In the genomic region with DNA sequence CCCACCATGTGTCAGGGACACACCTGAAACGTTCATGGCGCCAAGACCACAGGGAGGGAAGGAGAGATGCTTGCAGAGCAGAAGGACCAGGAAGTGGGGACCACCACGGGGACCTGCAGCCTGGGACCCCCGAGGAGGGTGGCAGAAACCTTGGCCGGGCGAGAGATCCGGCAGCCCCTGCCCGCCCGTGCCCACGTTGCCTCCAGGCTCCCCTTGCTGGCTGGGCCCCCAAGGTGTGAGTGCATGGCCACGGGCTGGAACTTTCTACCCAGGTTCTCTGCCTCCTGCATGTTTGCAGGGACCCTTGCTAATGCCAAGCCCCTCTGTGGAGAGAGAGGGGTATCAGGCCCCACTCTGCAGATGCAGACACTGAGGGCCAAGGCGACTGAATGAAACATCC, we compare ENCODE assay signal across 11 cellular contexts. TPM values are rescaled to one million over a fixed set of nuclear protein-coding genes. Genes with fewer than 3 reads are reported as not detected.
A peak's percentile ranks its signal among the peaks of the same experiment; 100 is the strongest.
DNase-seq lines count a peak whose midpoint lies in the region; ATAC-seq, FAIRE-seq and TF ChIP-seq lines count a peak whose summit lies in the region.
"Had no signal": no experiment of that assay in that cellular context is flagged by ENCODE, and none has a peak within 500 bp of the region (broad histone marks: within the 10 kb centered on the region; RNA-seq: fewer than 3 reads in every experiment).

No MANE protein-coding gene starts in this region.

- H3K36me3 ChIP-seq in HepG2 (replicated peaks in 1 of 2; ENCODE audit: control insufficient read depth in 1 of 2, insufficient read depth in 2 of 2, low read length in 2 of 2) (no peaks in the 10 kb centered on the region), right lobe of liver (no peaks in the 10 kb centered on the region), colonic mucosa (no peaks in the 10 kb centered on the region), neuronal stem cell (replicated peaks in 1 of 2; ENCODE audit: control insufficient read depth in 2 of 2, insufficient read depth in 2 of 2, low read length in 2 of 2) (peaks cover 0 to 27% of the 10 kb centered on the region in 2 donors)
- H3K36me3 ChIP-seq: pancreas had no signal

- no peak for FAIRE-seq in HepG2 (lab: Jason Lieb, UNC)
- FAIRE-seq: pancreas had no signal

- peak overlapping the region; percentile 22 for H2BK120ac ChIP-seq in neuronal stem cell (ENCODE audit: low read depth, low read length)

- no peak overlapping the region for H4K8ac ChIP-seq in neuronal stem cell (ENCODE audit: low read depth, low read length)

- H3K79me1 ChIP-seq in neuronal stem cell (ENCODE audit: low read depth, low read length) = no peaks in the 10 kb centered on the region

- peaks cover 4% of the 10 kb centered on the region; the same call in 1 of the 2 replicates for H4K20me1 ChIP-seq in HepG2 (ENCODE audit: insufficient read depth, low read length)

- in situ Hi-C loops in HepG2 (cut with HindIII; ENCODE audit: extremely low pct_ligation_motif_present, low pct_unique_long_range_greater_than_20kb) = no loop called here

- no peak overlapping the region for H3K9ac ChIP-seq in HepG2 (ENCODE audit: insufficient read depth, low read depth, low read length)
- H3K9ac ChIP-seq in colonic mucosa (ENCODE audit: low read depth in 2 of 2, low read length in 2 of 2) = no peak overlapping the region
- peak overlapping the region; percentile 18 for H3K9ac ChIP-seq in neuronal stem cell (ENCODE audit: low read depth, low read length, poor library complexity)

- no peak overlapping the region for H3K23ac ChIP-seq in neuronal stem cell (ENCODE audit: low read depth, low read length, poor library complexity)

- H2BK12ac ChIP-seq in neuronal stem cell (ENCODE audit: low read length) = peak overlapping the region; percentile 34

- H3K4me2 ChIP-seq in HepG2 (ENCODE audit: low read depth, low read length) = no peak overlapping the region; the same call in 1 of the 2 replicates
- H3K4me2 ChIP-seq in neuronal stem cell (ENCODE audit: insufficient read depth, low read length, poor library complexity, severe bottlenecking) = no peak overlapping the region

- no peaks in the 10 kb centered on the region for H3K9me3 ChIP-seq in HepG2 (ENCODE audit: low read length)
- no peaks in the 10 kb centered on the region for H3K9me3 ChIP-seq in right lobe of liver
- H3K9me3 ChIP-seq in colonic mucosa = no peaks in the 10 kb centered on the region
- no peaks in the 10 kb centered on the region for H3K9me3 ChIP-seq in neuronal stem cell (replicated peaks in 1 of 2; ENCODE audit: control insufficient read depth in 2 of 2, insufficient read depth in 1 of 2, low read depth in 1 of 2, low read length in 2 of 2)
- H3K9me3 ChIP-seq: pancreas had no signal

- H2AFZ ChIP-seq in HepG2 (ENCODE audit: low read length) (no peak overlapping the region), neuronal stem cell (ENCODE audit: low read length) (no peak overlapping the region)

- POLR2A ChIA-PET in HepG2 (lab: Yijun Ruan, JAX) = interaction anchor here (1.0 kb wide), 1 partner anchor 51 kb away, joined by 3 read pairs; a partner anchor contains a TSS

- TF ChIP-seq POLR2A in HepG2 (IDR thresholded peaks at IDR 0.05; ENCODE audit: insufficient read depth in 1 of 2, low read depth in 2 of 2, low read length in 2 of 2) (no peak), right lobe of liver (IDR thresholded peaks at IDR 0.05) (no peak)

- H3K4me3 ChIP-seq in HepG2 (replicated peaks in 1 of 3; ENCODE audit: insufficient read depth in 1 of 3, low read depth in 2 of 3, low read length in 3 of 3) = no peak overlapping the region
- H3K4me3 ChIP-seq in right lobe of liver = no peak overlapping the region
- peak overlapping the region; percentile 2 for H3K4me3 ChIP-seq in colonic mucosa
- no peak overlapping the region for H3K4me3 ChIP-seq in neuronal stem cell (ENCODE audit: low read length in 2 of 2)
- H3K4me3 ChIP-seq: GM12878, pancreas had no signal

- intact Hi-C loops in HepG2 (cut with micrococcal nuclease; ENCODE audit: unreplicated experiment) (loop anchor here (5.0 kb wide), 1 partner anchor 125 kb away; no protein-coding TSS in a partner anchor), right lobe of liver (cut with DNase I) (loop anchor here (5.0 to 10.0 kb wide), 3 partner anchors 45 to 768 kb away; no protein-coding TSS in a partner anchor), colonic mucosa (cut with DNase I) (loop anchor here (5.0 to 10.0 kb wide), 2 partner anchors 50 to 188 kb away; no protein-coding TSS in a partner anchor)

- CTCF ChIA-PET in HepG2 (lab: Yijun Ruan, JAX; ENCODE audit: low intra/inter-chr PET ratio, low total read pairs) = interaction anchor here (1.2 kb wide), 1 partner anchor 48 kb away, joined by 11 read pairs; no protein-coding TSS in a partner anchor

- H3K14ac ChIP-seq in neuronal stem cell (ENCODE audit: low read length) = no peak overlapping the region

- H2BK5ac ChIP-seq in neuronal stem cell (ENCODE audit: low read length) = no peak overlapping the region

- TF ChIP-seq EP300 in HepG2 (IDR thresholded peaks at IDR 0.05; ENCODE audit: low read depth in 2 of 2, low read length in 2 of 2) (no peak), HepG2 (CRISPR knock-in tag; IDR thresholded peaks at IDR 0.05; ENCODE audit: borderline replicate concordance) (no peak)

- H2AK5ac ChIP-seq in neuronal stem cell (ENCODE audit: low read depth, low read length) = peak overlapping the region; percentile 67

- BruUV-seq in HepG2 (replicated peaks; lab: Mats Ljungman, UMichigan) = no TSS peak

- H3K27me3 ChIP-seq in HepG2 (ENCODE audit: control insufficient read depth in 1 of 2, insufficient read depth in 2 of 2, low read length in 2 of 2) (no peaks in the 10 kb centered on the region), right lobe of liver (no peaks in the 10 kb centered on the region), colonic mucosa (no peaks in the 10 kb centered on the region), neuronal stem cell (ENCODE audit: control insufficient read depth in 3 of 3, insufficient read depth in 3 of 3, low read depth in 1 of 3, low read length in 3 of 3) (no peaks in the 10 kb centered on the region)
- H3K27me3 ChIP-seq: pancreas had no signal

- DNase-seq in HepG2 (ENCODE audit: low spot score) (no peak), right lobe of liver (no peak), colonic mucosa (no peak), neuronal stem cell (ENCODE audit: low spot score) (no peak), DMS 273 treated with DMSO at 0.1 percent for 48 hours (lab: John Stamatoyannopoulos, UW) (no peak), ureter (ENCODE audit: low spot score) (no peak), NCI-H2081 (lab: John Stamatoyannopoulos, UW) (no peak)
- DNase-seq in activated CD8-positive, alpha-beta memory T cell treated with anti-CD3 and anti-CD28 coated beads, Interleukin-2, amount 50 U/mL, for 4 hours = no peak

- no peak overlapping the region for H3K27ac ChIP-seq in HepG2 (ENCODE audit: extremely low read length, insufficient read depth, low read length)
- no peak overlapping the region for H3K27ac ChIP-seq in right lobe of liver
- no peak overlapping the region for H3K27ac ChIP-seq in colonic mucosa
- H3K27ac ChIP-seq in neuronal stem cell (replicated peaks; ENCODE audit: low read length) = no peak overlapping the region
- H3K27ac ChIP-seq: pancreas had no signal

- H3K4ac ChIP-seq in neuronal stem cell (ENCODE audit: low read length) = peak overlapping the region; percentile 55

- TF ChIP-seq CTCF in HepG2 (CRISPR knock-in tag; IDR thresholded peaks at IDR 0.05) (no peak), right lobe of liver (IDR thresholded peaks at IDR 0.05) (no peak), colonic mucosa (IDR thresholded peaks at IDR 0.05) (no peak)

- WGBS in HepG2 (ENCODE audit: low lambda C conversion rate) = 46% methylated on average over 5 of the region's 12 CpGs
- WGBS in right lobe of liver (ENCODE audit: insufficient coverage, low coverage, low lambda C conversion rate, missing lambda C conversion rate) = 47% methylated on average over 2 of the region's 12 CpGs
- WGBS in neuronal stem cell (ENCODE audit: extremely low coverage in 2 of 2, insufficient read length in 2 of 2, insufficient replicate concordance in 1 of 2), 2 donors = no CpG with 5 or more reads among the region's 12 CpGs

- H3K79me2 ChIP-seq in HepG2 (ENCODE audit: insufficient read depth, low read length) = no peaks in the 10 kb centered on the region

- TF ChIP-seq RAD21 in HepG2 (CRISPR knock-in tag; IDR thresholded peaks at IDR 0.05) = no peak

- no peak overlapping the region for H4K91ac ChIP-seq in neuronal stem cell (ENCODE audit: low read depth, low read length, poor library complexity)

- peak overlapping the region; percentile 68 for H3K18ac ChIP-seq in neuronal stem cell (ENCODE audit: low read length)

- peak overlapping the region; percentile 51 for H2BK15ac ChIP-seq in neuronal stem cell (ENCODE audit: low read length)

- ATAC-seq in HepG2 (no peak), right lobe of liver (no peak)
- ATAC-seq: Panc1 had no signal

- H3K4me1 ChIP-seq in HepG2 (ENCODE audit: insufficient read depth, low read length) (peaks cover 33% of the 10 kb centered on the region), right lobe of liver (no peaks in the 10 kb centered on the region), colonic mucosa (no peaks in the 10 kb centered on the region), neuronal stem cell (ENCODE audit: control insufficient read depth in 2 of 2, insufficient read depth in 1 of 2, low read depth in 1 of 2, low read length in 2 of 2) (peaks cover 6 to 14% of the 10 kb centered on the region in 2 donors)
- H3K4me1 ChIP-seq: pancreas had no signal

RNA-seq across cellular contexts. Expression of a gene that starts 50.4 kb away (rescaled TPM):
- total RNA-seq in HepG2 (2016; rRNA removed; fragmentation: Illumina TruSeq; extraction: Trizol) = 130 and 131 TPM in 2 replicates
- 17.2 and 17.3 TPM in 2 replicates for total RNA-seq in HepG2 (2016; cell fraction: cytosol; rRNA removed; fragmentation: Illumina TruSeq; extraction: Trizol; ENCODE audit: low read depth)
- 119 and 130 TPM in 2 replicates for total RNA-seq in HepG2 (2016; cell fraction: insoluble cytoplasmic fraction; rRNA removed; fragmentation: Illumina TruSeq; extraction: Trizol)
- total RNA-seq in HepG2 (2016; cell fraction: membrane; rRNA removed; fragmentation: Illumina TruSeq; extraction: Trizol) = 54.1 and 54.4 TPM in 2 replicates
- 79.5 and 96.3 TPM in 2 replicates for total RNA-seq in HepG2 (2016; cell fraction: nucleus; rRNA removed; fragmentation: Illumina TruSeq; extraction: Trizol)
- polyA plus RNA-seq in HepG2 (2011; rRNA removed) = 98.0 and 124 TPM in 2 replicates
- polyA plus RNA-seq in HepG2 (2011; cell fraction: cytosol; rRNA removed) = 56.8 and 60.3 TPM in 2 replicates
- 126 and 139 TPM in 2 replicates for polyA plus RNA-seq in HepG2 (2011; cell fraction: nucleus; rRNA removed)
- 65.0 and 69.3 TPM in 2 replicates for polyA plus RNA-seq in HepG2 (2012)
- polyA plus RNA-seq in HepG2 (2016; cell fraction: cytosol; fragmentation: Illumina TruSeq; extraction: Trizol; ENCODE audit: low read depth) = 4.2 and 4.5 TPM in 2 replicates
- 65.3 and 91.2 TPM in 2 replicates for polyA plus RNA-seq in HepG2 (2016; cell fraction: insoluble cytoplasmic fraction; fragmentation: Illumina TruSeq; extraction: Trizol; ENCODE audit: low read depth)
- 18.3 and 19.5 TPM in 2 replicates for polyA plus RNA-seq in HepG2 (2016; cell fraction: membrane; fragmentation: Illumina TruSeq; extraction: Trizol; ENCODE audit: low read depth)
- polyA plus RNA-seq in HepG2 (2016; cell fraction: nucleus; fragmentation: Illumina TruSeq; extraction: Trizol; ENCODE audit: insufficient read depth, low read depth) = 101 and 103 TPM in 2 replicates
- 337 and 421 TPM in 2 replicates for polyA minus RNA-seq in HepG2 (2011; rRNA and poly(A)+ RNA removed; ENCODE audit: low replicate concordance)
- polyA minus RNA-seq in HepG2 (2011; cell fraction: cytosol; rRNA and poly(A)+ RNA removed) = 104 and 120 TPM in 2 replicates
- polyA minus RNA-seq in HepG2 (2011; cell fraction: nucleus; rRNA and poly(A)+ RNA removed) = 71.7 and 94.2 TPM in 2 replicates
- total RNA-seq in right lobe of liver = 10 to 100 TPM; 69.8 to 81.2 (median 77.7) TPM
- total RNA-seq in colonic mucosa = 100 to 1,000 TPM; 174 to 190 TPM
- polyA plus RNA-seq in neuronal stem cell (2013, experiment 1 of 2) = 144 TPM
- polyA plus RNA-seq in neuronal stem cell (2013, experiment 2 of 2) = 140 TPM
- 245 TPM for total RNA-seq in ureter
